Comparison of ENCODE assay signal across 8 cellular contexts in genomic region chrX:131821945-131822622, GRCh38.
A peak's percentile ranks its signal among the peaks of the same experiment; 100 is the strongest.
DNase-seq lines count a peak whose midpoint lies in the region; ATAC-seq, FAIRE-seq and TF ChIP-seq lines count a peak whose summit lies in the region.

No MANE protein-coding gene starts in this region.

- ATAC-seq in HG02943 (IDR thresholded peaks at IDR 0.05; ENCODE audit: low read depth, unreplicated experiment) = peak; percentile 73

- H3K36me3 ChIP-seq in adipocyte (ENCODE audit: control insufficient read depth, insufficient read depth, low read length, severe bottlenecking) = no peaks in the 10 kb centered on the region

- TF ChIP-seq POLR2A in GM12892 (IDR thresholded peaks at IDR 0.05; ENCODE audit: low read depth, low read length) = no peak

- H3K9me3 ChIP-seq in adipocyte (ENCODE audit: control insufficient read depth, low read length) = no peaks in the 10 kb centered on the region

- peak; percentile 99 for FAIRE-seq in GM12892 (lab: Jason Lieb, UNC)

- H3K4me3 ChIP-seq in adipocyte (ENCODE audit: low read length) = peak overlapping the region; percentile 79

- peak overlapping the region; percentile 80 for H3K9ac ChIP-seq in adipocyte (ENCODE audit: low read length)

- peaks cover 2% of the 10 kb centered on the region for H3K4me1 ChIP-seq in adipocyte (ENCODE audit: control insufficient read depth, insufficient read depth, low read length)

- H3K27me3 ChIP-seq in adipocyte (replicated peaks; ENCODE audit: control insufficient read depth, insufficient read depth, low read length) = peaks cover 10% of the 10 kb centered on the region

- DNase-seq in GM12892 (ENCODE audit: insufficient read length) = no peak
- DNase-seq in adipocyte (ENCODE audit: low read depth) = peak; percentile 87
- peak; percentile 89 for DNase-seq in midbrain (lab: John Stamatoyannopoulos, UW)
- no peak for DNase-seq in OCI-M1 (lab: John Stamatoyannopoulos, UW)
- no peak for DNase-seq in iPS-NIHi11 (ENCODE audit: low spot score)
- no peak for DNase-seq in SKM-1 treated with dmso at 0.1 percent for 144 hours (lab: John Stamatoyannopoulos, UW; ENCODE audit: unreplicated experiment)
- DNase-seq in stimulated activated CD4-positive, alpha-beta T cell treated with anti-CD3 and anti-CD28 coated beads, Interleukin-1b, Interleukin-23, amount 100 ng/mL, for 48 hours = no peak

Comparison
In these comparisons a context has a peak if more than half of its experiments do, and no peak if none do; other contexts are left out.
1. DNase-seq: peak in adipocyte (single experiment) and midbrain (single experiment); none in GM12892 (single experiment), OCI-M1 (single experiment), iPS-NIHi11 (single experiment), SKM-1 treated with dmso at 0.1 percent for 144 hours (single experiment) and stimulated activated CD4-positive, alpha-beta T cell treated with anti-CD3 and anti-CD28 coated beads, Interleukin-1b, Interleukin-23, amount 100 ng/mL, for 48 hours (single experiment).